In genomic region chr22:50189849-50190181, GRCh38 we compare ENCODE assay signal across 8 cellular contexts. TPM values are rescaled to one million over a fixed set of nuclear protein-coding genes. Genes with fewer than 3 reads are reported as not detected.
DNase-seq lines count a peak whose midpoint lies in the region; ATAC-seq, FAIRE-seq and TF ChIP-seq lines count a peak whose summit lies in the region.

No MANE protein-coding gene starts in this region.

- RAD21 ChIA-PET in GM12878 (lab: Charles Lee; ENCODE audit: unreplicated experiment): interaction anchor here (0.6 to 2.0 kb wide), 4 partner anchors 12 to 308 kb away, joined by 3 to 5 read pairs (median 4); no protein-coding TSS in a partner anchor

- no peaks in the 10 kb centered on the region for H3K27me3 ChIP-seq in GM12878 (replicated peaks in 1 of 2; ENCODE audit: control insufficient read depth in 2 of 2, insufficient read depth in 2 of 2, low read length in 1 of 2)
- H3K27me3 ChIP-seq in mucosa of rectum (ENCODE audit: control insufficient read depth in 2 of 2, insufficient read depth in 2 of 2, low read length in 2 of 2): no peaks in the 10 kb centered on the region

- intact Hi-C loops in GM12878 (cut with micrococcal nuclease; ENCODE audit: unreplicated experiment): loop anchor here (5.0 to 10.0 kb wide), 2 partner anchors 228 to 255 kb away; partner anchors contain the start of gene PIM3

- TF ChIP-seq CTCF in GM12878 (IDR thresholded peaks at IDR 0.05 in 2 of 3, conservative IDR thresholded peaks at IDR 0.05 in 1 of 3; ENCODE audit: control insufficient read depth in 2 of 3, extremely low read depth in 1 of 3, insufficient read depth in 1 of 3, low read depth in 3 of 3, low read length in 3 of 3) (no peak), D721Med (IDR thresholded peaks at IDR 0.05; ENCODE audit: insufficient read depth, missing control alignments) (no peak)

- H3K4me3 ChIP-seq in GM12878 (peak overlapping the region; percentile 64), mucosa of rectum (ENCODE audit: low read length in 2 of 2) (peak overlapping the region; percentile 79)

- no peak for TF ChIP-seq POLR2A in GM12878 (IDR thresholded peaks at IDR 0.05; ENCODE audit: low read depth, low read length)

- CTCF ChIA-PET in GM12878 (lab: Yijun Ruan, JAX): no interaction called here

- H3K36me3 ChIP-seq in GM12878 (ENCODE audit: control insufficient read depth in 2 of 2, insufficient read depth in 2 of 2, low read length in 1 of 2): peaks cover 0 to 20% of the 10 kb centered on the region in 2 experiments; a peak in 3 of 4 replicates
- peaks cover 8 to 14% of the 10 kb centered on the region in 2 donors for H3K36me3 ChIP-seq in mucosa of rectum (ENCODE audit: control insufficient read depth in 2 of 2, insufficient read depth in 2 of 2, low read length in 2 of 2)

- peak overlapping the region; percentile 89 for H3K9ac ChIP-seq in GM12878 (ENCODE audit: control insufficient read depth, insufficient read depth, low read length)
- peak overlapping the region; percentile 82 to 83 for H3K9ac ChIP-seq in mucosa of rectum (ENCODE audit: low read depth in 1 of 2, low read length in 2 of 2)

- SMC1A ChIA-PET in GM12878 (lab: Charles Lee; ENCODE audit: uncharacterized antibody, unreplicated experiment): no interaction called here

- H3K9me3 ChIP-seq in GM12878 (replicated peaks; ENCODE audit: control insufficient read depth, insufficient read depth, low read length) (no peaks in the 10 kb centered on the region), mucosa of rectum (ENCODE audit: control insufficient read depth in 2 of 2, low read length in 2 of 2) (no peaks in the 10 kb centered on the region)

- H3K4me2 ChIP-seq in GM12878 (ENCODE audit: control insufficient read depth, insufficient read depth): peak overlapping the region; percentile 90

- H4K20me1 ChIP-seq in GM12878 (ENCODE audit: control insufficient read depth, insufficient read depth): no peaks in the 10 kb centered on the region

- no peak for TF ChIP-seq EP300 in GM12878 (IDR thresholded peaks at IDR 0.05; ENCODE audit: borderline replicate concordance in 1 of 2, control insufficient read depth in 1 of 2, low read depth in 2 of 2, low read length in 2 of 2)

- no peak overlapping the region for H2AFZ ChIP-seq in GM12878 (ENCODE audit: control insufficient read depth, low read depth, low read length)

- peaks cover 76% of the 10 kb centered on the region for H3K79me2 ChIP-seq in GM12878 (ENCODE audit: control insufficient read depth, insufficient read depth, low read length)

- H3K27ac ChIP-seq in GM12878 (ENCODE audit: control insufficient read depth, insufficient read depth): peak overlapping the region; percentile 98
- peak overlapping the region; percentile 94 to 95 for H3K27ac ChIP-seq in mucosa of rectum (ENCODE audit: low read depth in 2 of 2, low read length in 2 of 2)

- H3K4me1 ChIP-seq in GM12878 (ENCODE audit: control insufficient read depth, insufficient read depth, low read length) (peaks cover 68% of the 10 kb centered on the region), mucosa of rectum (ENCODE audit: control insufficient read depth in 2 of 2, insufficient read depth in 2 of 2, low read length in 2 of 2) (peaks cover 49 to 52% of the 10 kb centered on the region in 2 donors)

- FAIRE-seq in GM12878 (lab: Jason Lieb, UNC) (no peak), D721Med (lab: Jason Lieb, UNC) (no peak)

- in situ Hi-C loops in GM12878 (cut with MboI): no loop called here

- POLR2A ChIA-PET in GM12878 (lab: Charles Lee): interaction anchor here (1.1 kb wide), 1 partner anchor 258 kb away, joined by 4 read pairs; no protein-coding TSS in a partner anchor

- no TSS peak for BruUV-seq in GM12878 (replicated peaks; lab: Mats Ljungman, UMichigan)

- DNase-seq in AG20443 (ENCODE audit: low spot score): peak; percentile 34
- no peak for DNase-seq in GM12878 (ENCODE audit: low read depth, low spot score)
- no peak for DNase-seq in D721Med (ENCODE audit: insufficient read length, low spot score)
- DNase-seq in hypothalamus (lab: John Stamatoyannopoulos, UW): no peak
- DNase-seq in pons (ENCODE audit: low spot score): no peak
- no peak for DNase-seq in NCI-H1436 (lab: John Stamatoyannopoulos, UW)

- TF ChIP-seq RAD21 in GM12878 (IDR thresholded peaks at IDR 0.05; ENCODE audit: insufficient read depth, low read depth, low read length): no peak

- peak; percentile 0 for ATAC-seq in HG02678 (IDR thresholded peaks at IDR 0.05; ENCODE audit: unreplicated experiment)
- peak; percentile 5 for ATAC-seq in GM12878

- 0% methylated on average over 4 of the region's 4 CpGs for WGBS in GM12878 (ENCODE audit: insufficient coverage, insufficient replicate concordance, low lambda C conversion rate, missing lambda C conversion rate)

RNA-seq across cellular contexts. Expression of gene TRABD, which starts 4.1 kb away (rescaled TPM):
- 46.9 and 56.0 TPM in 2 replicates for total RNA-seq in GM12878 (2013; cell fraction: nucleolus; rRNA removed)
- 60.8 and 83.1 TPM in 2 replicates for total RNA-seq in GM12878 (2014; rRNA removed)
- 15.6 and 18.4 TPM in 2 replicates for total RNA-seq in GM12878 (2014; rRNA removed; fragmentation: Illumina TruSeq; extraction: Trizol)
- total RNA-seq in GM12878 (2021): 111 and 116 TPM in 2 replicates
- 24.6 TPM for polyA plus RNA-seq in GM12878 (2011; ENCODE audit: low read depth)
- polyA plus RNA-seq in GM12878 (2011; rRNA removed): 15.5 and 33.0 TPM in 2 replicates
- 51.3 and 72.8 TPM in 2 replicates for polyA plus RNA-seq in GM12878 (2011; cell fraction: cytosol; rRNA removed)
- 268 and 321 TPM in 2 replicates for polyA plus RNA-seq in GM12878 (2011; cell fraction: nucleus; rRNA removed)
- polyA plus RNA-seq in GM12878 (2012): 77.8 and 82.8 TPM in 2 replicates
- 0.93 and 9.0 TPM in 2 replicates for polyA plus RNA-seq in GM12878 (2014; fragmentation: Illumina TruSeq; extraction: Trizol)
- 1 to 10 TPM in 1 of 2 experiments, under 1 TPM in 1; 0.43 to 2.2 TPM for polyA plus RNA-seq in GM12878 (2014; fragmentation: Nextera tagmentation; extraction: Ambion mirVana)
- 106 and 125 TPM in 2 replicates for polyA plus RNA-seq in GM12878 (2014; rRNA removed)
- 100 to 1,000 TPM in 1 of 2 experiments, 10 to 100 TPM in 1; 93.4 to 109 TPM for polyA plus RNA-seq in GM12878 (2016; fragmentation: Nextera tagmentation; extraction: Ambion mirVana)
- 19.8 and 41.7 TPM in 2 replicates for polyA minus RNA-seq in GM12878 (2011; rRNA and poly(A)+ RNA removed)
- polyA minus RNA-seq in GM12878 (2011; cell fraction: cytosol; rRNA and poly(A)+ RNA removed): 20.7 and 20.9 TPM in 2 replicates
- 23.6 and 31.1 TPM in 2 replicates for polyA minus RNA-seq in GM12878 (2011; cell fraction: nucleus; rRNA and poly(A)+ RNA removed)

RNA-seq across cellular contexts. Expression of gene SELENOO, which starts 11.0 kb away (rescaled TPM):
- total RNA-seq in GM12878 (2013; cell fraction: nucleolus; rRNA removed): 8.6 and 12.9 TPM in 2 replicates
- total RNA-seq in GM12878 (2014; rRNA removed): 19.8 and 23.3 TPM in 2 replicates
- total RNA-seq in GM12878 (2014; rRNA removed; fragmentation: Illumina TruSeq; extraction: Trizol): 4.1 and 4.3 TPM in 2 replicates
- total RNA-seq in GM12878 (2021): 18.1 and 21.7 TPM in 2 replicates
- polyA plus RNA-seq in GM12878 (2011; ENCODE audit: low read depth): 4.5 TPM
- polyA plus RNA-seq in GM12878 (2011; rRNA removed): 3.2 and 7.6 TPM in 2 replicates
- 13.6 and 22.1 TPM in 2 replicates for polyA plus RNA-seq in GM12878 (2011; cell fraction: cytosol; rRNA removed)
- polyA plus RNA-seq in GM12878 (2011; cell fraction: nucleus; rRNA removed): 54.5 and 73.7 TPM in 2 replicates
- 15.2 and 16.0 TPM in 2 replicates for polyA plus RNA-seq in GM12878 (2012)
- 0.16 and 2.4 TPM in 2 replicates for polyA plus RNA-seq in GM12878 (2014; fragmentation: Illumina TruSeq; extraction: Trizol)
- polyA plus RNA-seq in GM12878 (2014; fragmentation: Nextera tagmentation; extraction: Ambion mirVana): 1 to 10 TPM in 1 of 2 experiments, under 1 TPM in 1; 0.42 to 1.4 TPM
- polyA plus RNA-seq in GM12878 (2014; rRNA removed): 20.3 and 28.2 TPM in 2 replicates
- 1 to 10 TPM; 2.1 to 2.3 TPM for polyA plus RNA-seq in GM12878 (2016; fragmentation: Nextera tagmentation; extraction: Ambion mirVana)
- polyA minus RNA-seq in GM12878 (2011; rRNA and poly(A)+ RNA removed): 5.2 and 11.2 TPM in 2 replicates
- 3.5 and 3.7 TPM in 2 replicates for polyA minus RNA-seq in GM12878 (2011; cell fraction: cytosol; rRNA and poly(A)+ RNA removed)
- 5.3 and 7.7 TPM in 2 replicates for polyA minus RNA-seq in GM12878 (2011; cell fraction: nucleus; rRNA and poly(A)+ RNA removed)

RNA-seq across cellular contexts. Expression of gene PANX2, which starts 19.3 kb away (rescaled TPM):
- 0.35 and 0.44 TPM in 2 replicates for total RNA-seq in GM12878 (2013; cell fraction: nucleolus; rRNA removed)
- 0.17 TPM in 1 of 2 replicates, not detected in the other for total RNA-seq in GM12878 (2014; rRNA removed)
- total RNA-seq in GM12878 (2014; rRNA removed; fragmentation: Illumina TruSeq; extraction: Trizol): 0.04 TPM in 1 of 2 replicates, not detected in the other
- 0.32 and 0.44 TPM in 2 replicates for total RNA-seq in GM12878 (2021)
- 0.18 TPM for polyA plus RNA-seq in GM12878 (2011; ENCODE audit: low read depth)
- 0.04 TPM in 1 of 2 replicates, not detected in the other for polyA plus RNA-seq in GM12878 (2011; rRNA removed)
- polyA plus RNA-seq in GM12878 (2011; cell fraction: cytosol; rRNA removed): 0.07 and 0.08 TPM in 2 replicates
- polyA plus RNA-seq in GM12878 (2011; cell fraction: nucleus; rRNA removed): 0.63 and 0.73 TPM in 2 replicates
- polyA plus RNA-seq in GM12878 (2012): 0.80 TPM in 2 replicates
- not detected in 2 replicates for polyA plus RNA-seq in GM12878 (2014; fragmentation: Illumina TruSeq; extraction: Trizol)
- polyA plus RNA-seq in GM12878 (2014; fragmentation: Nextera tagmentation; extraction: Ambion mirVana): not detected
- 0.19 and 0.37 TPM in 2 replicates for polyA plus RNA-seq in GM12878 (2014; rRNA removed)
- polyA plus RNA-seq in GM12878 (2016; fragmentation: Nextera tagmentation; extraction: Ambion mirVana): not detected
- polyA minus RNA-seq in GM12878 (2011; rRNA and poly(A)+ RNA removed): 0.15 TPM in 1 of 2 replicates, not detected in the other
- polyA minus RNA-seq in GM12878 (2011; cell fraction: cytosol; rRNA and poly(A)+ RNA removed): 0.31 TPM in 1 of 2 replicates, not detected in the other
- polyA minus RNA-seq in GM12878 (2011; cell fraction: nucleus; rRNA and poly(A)+ RNA removed): not detected in 2 replicates

RNA-seq across cellular contexts. Expression of gene TUBGCP6, which starts 55.0 kb away (rescaled TPM):
- 117 and 138 TPM in 2 replicates for total RNA-seq in GM12878 (2013; cell fraction: nucleolus; rRNA removed)
- total RNA-seq in GM12878 (2014; rRNA removed): 29.8 and 31.1 TPM in 2 replicates
- 9.7 and 10.4 TPM in 2 replicates for total RNA-seq in GM12878 (2014; rRNA removed; fragmentation: Illumina TruSeq; extraction: Trizol)
- total RNA-seq in GM12878 (2021): 33.3 and 41.4 TPM in 2 replicates
- 14.9 TPM for polyA plus RNA-seq in GM12878 (2011; ENCODE audit: low read depth)
- polyA plus RNA-seq in GM12878 (2011; rRNA removed): 7.7 and 16.1 TPM in 2 replicates
- 16.2 and 26.4 TPM in 2 replicates for polyA plus RNA-seq in GM12878 (2011; cell fraction: cytosol; rRNA removed)
- polyA plus RNA-seq in GM12878 (2011; cell fraction: nucleus; rRNA removed): 370 and 394 TPM in 2 replicates
- polyA plus RNA-seq in GM12878 (2012): 31.4 and 32.3 TPM in 2 replicates
- polyA plus RNA-seq in GM12878 (2014; fragmentation: Illumina TruSeq; extraction: Trizol): 5.7 and 9.6 TPM in 2 replicates
- 1 to 10 TPM in 1 of 2 experiments, under 1 TPM in 1; 0.74 to 2.0 TPM for polyA plus RNA-seq in GM12878 (2014; fragmentation: Nextera tagmentation; extraction: Ambion mirVana)
- polyA plus RNA-seq in GM12878 (2014; rRNA removed): 35.5 and 42.2 TPM in 2 replicates
- 10 to 100 TPM; 22.8 to 23.0 TPM for polyA plus RNA-seq in GM12878 (2016; fragmentation: Nextera tagmentation; extraction: Ambion mirVana)
- polyA minus RNA-seq in GM12878 (2011; rRNA and poly(A)+ RNA removed): 13.4 and 15.0 TPM in 2 replicates
- polyA minus RNA-seq in GM12878 (2011; cell fraction: cytosol; rRNA and poly(A)+ RNA removed): 10.2 and 10.4 TPM in 2 replicates
- 32.4 and 44.1 TPM in 2 replicates for polyA minus RNA-seq in GM12878 (2011; cell fraction: nucleus; rRNA and poly(A)+ RNA removed)
